Comparison of ENCODE assay signal across 15 cellular contexts in genomic region chr1:184801503-184801902, GRCh38.
DNase-seq lines count a peak whose midpoint lies in the region; ATAC-seq and TF ChIP-seq lines count a peak whose summit lies in the region.
"Had no signal": no experiment of that assay in that cellular context is flagged by ENCODE, and none has a peak within 500 bp of the region (broad histone marks: within the 10 kb centered on the region; RNA-seq: fewer than 3 reads in every experiment).

No MANE protein-coding gene starts in this region.

- peak overlapping the region; percentile 65 for H3K27ac ChIP-seq in VCaP

- peak; percentile 90 for DNase-seq in HCEC 1CT
- DNase-seq in fibroblast of pulmonary artery (ENCODE audit: low read depth), result peak; percentile 74
- peak; percentile 62 for DNase-seq in skeletal muscle cell (ENCODE audit: low read depth)
- DNase-seq in DMS79 treated with DMSO at 0.1 percent for 48 hours (lab: John Stamatoyannopoulos, UW), result no peak
- DNase-seq in SKM-1 treated with dmso at 0.1 percent for 144 hours (lab: John Stamatoyannopoulos, UW; ENCODE audit: unreplicated experiment), result no peak
- no peak for DNase-seq in NCI-H1092 (lab: John Stamatoyannopoulos, UW)
- DNase-seq: activated CD4-positive, alpha-beta T cell treated with anti-CD3 and anti-CD28 coated beads for 36 hours; activated T-cell treated with anti-CD3 and anti-CD28 coated beads, Interleukin-2, amount 50 U/mL, for 4 hours; aorta; Calu3; mucosa of descending colon; NCI-H187 treated with DMSO at 0.1 percent for 48 hours; T-cell had no signal

- TF ChIP-seq CTCF in VCaP (conservative IDR thresholded peaks at IDR 0.05) (no peak), fibroblast of pulmonary artery (IDR thresholded peaks at IDR 0.05; ENCODE audit: low read length, missing control alignments) (no peak)

- no peak for ATAC-seq in HG03469 (IDR thresholded peaks at IDR 0.05; ENCODE audit: unreplicated experiment)
- ATAC-seq: activated CD4-positive, alpha-beta T cell treated with anti-CD3 and anti-CD28 coated beads for 36 hours; activated T-cell treated with anti-CD3 and anti-CD28 coated beads, Interleukin-2, amount 50 U/mL, for 4 hours; mucosa of descending colon; T-cell had no signal

- H3K4me3 ChIP-seq in fibroblast of pulmonary artery (replicated peaks; ENCODE audit: low read depth, low read length) (no peak overlapping the region), skeletal muscle cell (ENCODE audit: low read depth, low read length) (no peak overlapping the region)
- H3K4me3 ChIP-seq: mucosa of descending colon had no signal

Comparison
In these comparisons a context has a peak if more than half of its experiments do, and no peak if none do; other contexts are left out.
1. DNase-seq: peak in HCEC 1CT (single experiment), fibroblast of pulmonary artery (single experiment) and skeletal muscle cell (single experiment); none in DMS79 treated with DMSO at 0.1 percent for 48 hours (single experiment), SKM-1 treated with dmso at 0.1 percent for 144 hours (single experiment) and NCI-H1092 (single experiment).